ENCODE assay signal across 1 cellular context in the genomic region with DNA sequence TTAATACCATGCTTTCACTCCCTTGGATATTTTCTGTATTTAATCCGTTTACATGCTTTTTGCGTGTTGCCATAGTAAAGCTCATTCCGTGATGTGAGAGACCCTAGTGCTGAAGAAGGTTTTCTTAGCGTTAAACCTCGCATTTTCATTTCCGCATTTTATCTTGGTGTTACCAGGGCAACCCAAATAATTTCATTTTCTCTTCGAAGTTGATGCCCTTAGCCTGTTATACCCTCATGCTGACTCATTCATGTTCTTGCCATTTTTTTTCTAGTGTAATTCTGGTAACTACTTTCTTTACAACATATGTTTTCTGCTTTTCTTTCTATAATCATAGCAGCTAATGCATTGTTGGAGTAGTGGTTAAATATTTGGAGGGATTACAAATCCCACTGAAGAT.
TF ChIP-seq lines count a peak whose summit lies in the region.

No MANE protein-coding gene starts in this region.

TF ChIP-seq in GM12878, 131 proteins besides CTCF, POLR2A, EP300 and RAD21 (continued from another document):
- TF ChIP-seq BCL3 (IDR thresholded peaks at IDR 0.05; ENCODE audit: borderline replicate concordance, insufficient read depth, low read depth, low read length, poor library complexity, severe bottlenecking) (peak; percentile 38), SP1 (IDR thresholded peaks at IDR 0.05; ENCODE audit: low read depth, low read length) (peak; percentile 56), ZNF24 (IDR thresholded peaks at IDR 0.05) (0 out of 2 replicates have a peak, but pooled peaks have one; percentile 65), CREB1 (IDR thresholded peaks at IDR 0.05; ENCODE audit: low read depth) (peak; percentile 34; the same call in 1 of the 2 replicates), SPI1 (IDR thresholded peaks at IDR 0.05; ENCODE audit: borderline replicate concordance, insufficient read depth, low read depth, low read length) (peak; percentile 96), HDAC2 (IDR thresholded peaks at IDR 0.05) (no peak), YY1 (IDR thresholded peaks at IDR 0.05; ENCODE audit: low read depth, low read length) (0 out of 2 replicates have a peak, but pooled peaks have one; percentile 18), SUPT20H (IDR thresholded peaks at IDR 0.05; ENCODE audit: borderline replicate concordance, control insufficient read depth, low read depth, low read length) (no peak), ZZZ3 (IDR thresholded peaks at IDR 0.05; ENCODE audit: control insufficient read depth, insufficient read length, low read depth) (no peak), CEBPZ (IDR thresholded peaks at IDR 0.05; ENCODE audit: low read depth, low read length) (no peak)
- TF ChIP-seq, protein P1, sequence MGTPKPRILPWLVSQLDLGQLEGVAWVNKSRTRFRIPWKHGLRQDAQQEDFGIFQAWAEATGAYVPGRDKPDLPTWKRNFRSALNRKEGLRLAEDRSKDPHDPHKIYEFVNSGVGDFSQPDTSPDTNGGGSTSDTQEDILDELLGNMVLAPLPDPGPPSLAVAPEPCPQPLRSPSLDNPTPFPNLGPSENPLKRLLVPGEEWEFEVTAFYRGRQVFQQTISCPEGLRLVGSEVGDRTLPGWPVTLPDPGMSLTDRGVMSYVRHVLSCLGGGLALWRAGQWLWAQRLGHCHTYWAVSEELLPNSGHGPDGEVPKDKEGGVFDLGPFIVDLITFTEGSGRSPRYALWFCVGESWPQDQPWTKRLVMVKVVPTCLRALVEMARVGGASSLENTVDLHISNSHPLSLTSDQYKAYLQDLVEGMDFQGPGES (IDR thresholded peaks at IDR 0.05), result no peak
